In the genomic region with DNA sequence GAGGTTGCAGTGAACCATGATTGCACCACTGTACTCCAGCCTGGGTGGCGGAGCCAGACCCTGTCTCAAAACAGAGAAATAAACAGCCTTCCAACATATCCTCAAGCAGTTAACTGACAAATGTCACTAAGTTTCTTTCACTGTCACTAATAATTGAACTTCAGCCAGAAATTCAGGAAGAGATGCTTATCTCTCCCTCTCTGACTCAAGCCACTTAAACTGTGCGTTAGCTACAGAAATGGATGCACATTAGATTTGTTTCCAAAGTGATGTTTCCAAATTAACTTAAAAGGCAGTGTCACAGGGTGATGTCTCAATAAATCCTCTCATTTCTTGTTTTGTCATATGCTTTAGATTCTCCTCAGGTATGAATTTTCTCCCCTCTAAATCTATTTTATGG, we compare ENCODE assay signal across 1 cellular context.
TF ChIP-seq lines count a peak whose summit lies in the region.

No MANE protein-coding gene starts in this region.

TF ChIP-seq in K562, 482 proteins besides CTCF, POLR2A, EP300 and RAD21 (continued from another document):
- TF ChIP-seq, protein P1, sequence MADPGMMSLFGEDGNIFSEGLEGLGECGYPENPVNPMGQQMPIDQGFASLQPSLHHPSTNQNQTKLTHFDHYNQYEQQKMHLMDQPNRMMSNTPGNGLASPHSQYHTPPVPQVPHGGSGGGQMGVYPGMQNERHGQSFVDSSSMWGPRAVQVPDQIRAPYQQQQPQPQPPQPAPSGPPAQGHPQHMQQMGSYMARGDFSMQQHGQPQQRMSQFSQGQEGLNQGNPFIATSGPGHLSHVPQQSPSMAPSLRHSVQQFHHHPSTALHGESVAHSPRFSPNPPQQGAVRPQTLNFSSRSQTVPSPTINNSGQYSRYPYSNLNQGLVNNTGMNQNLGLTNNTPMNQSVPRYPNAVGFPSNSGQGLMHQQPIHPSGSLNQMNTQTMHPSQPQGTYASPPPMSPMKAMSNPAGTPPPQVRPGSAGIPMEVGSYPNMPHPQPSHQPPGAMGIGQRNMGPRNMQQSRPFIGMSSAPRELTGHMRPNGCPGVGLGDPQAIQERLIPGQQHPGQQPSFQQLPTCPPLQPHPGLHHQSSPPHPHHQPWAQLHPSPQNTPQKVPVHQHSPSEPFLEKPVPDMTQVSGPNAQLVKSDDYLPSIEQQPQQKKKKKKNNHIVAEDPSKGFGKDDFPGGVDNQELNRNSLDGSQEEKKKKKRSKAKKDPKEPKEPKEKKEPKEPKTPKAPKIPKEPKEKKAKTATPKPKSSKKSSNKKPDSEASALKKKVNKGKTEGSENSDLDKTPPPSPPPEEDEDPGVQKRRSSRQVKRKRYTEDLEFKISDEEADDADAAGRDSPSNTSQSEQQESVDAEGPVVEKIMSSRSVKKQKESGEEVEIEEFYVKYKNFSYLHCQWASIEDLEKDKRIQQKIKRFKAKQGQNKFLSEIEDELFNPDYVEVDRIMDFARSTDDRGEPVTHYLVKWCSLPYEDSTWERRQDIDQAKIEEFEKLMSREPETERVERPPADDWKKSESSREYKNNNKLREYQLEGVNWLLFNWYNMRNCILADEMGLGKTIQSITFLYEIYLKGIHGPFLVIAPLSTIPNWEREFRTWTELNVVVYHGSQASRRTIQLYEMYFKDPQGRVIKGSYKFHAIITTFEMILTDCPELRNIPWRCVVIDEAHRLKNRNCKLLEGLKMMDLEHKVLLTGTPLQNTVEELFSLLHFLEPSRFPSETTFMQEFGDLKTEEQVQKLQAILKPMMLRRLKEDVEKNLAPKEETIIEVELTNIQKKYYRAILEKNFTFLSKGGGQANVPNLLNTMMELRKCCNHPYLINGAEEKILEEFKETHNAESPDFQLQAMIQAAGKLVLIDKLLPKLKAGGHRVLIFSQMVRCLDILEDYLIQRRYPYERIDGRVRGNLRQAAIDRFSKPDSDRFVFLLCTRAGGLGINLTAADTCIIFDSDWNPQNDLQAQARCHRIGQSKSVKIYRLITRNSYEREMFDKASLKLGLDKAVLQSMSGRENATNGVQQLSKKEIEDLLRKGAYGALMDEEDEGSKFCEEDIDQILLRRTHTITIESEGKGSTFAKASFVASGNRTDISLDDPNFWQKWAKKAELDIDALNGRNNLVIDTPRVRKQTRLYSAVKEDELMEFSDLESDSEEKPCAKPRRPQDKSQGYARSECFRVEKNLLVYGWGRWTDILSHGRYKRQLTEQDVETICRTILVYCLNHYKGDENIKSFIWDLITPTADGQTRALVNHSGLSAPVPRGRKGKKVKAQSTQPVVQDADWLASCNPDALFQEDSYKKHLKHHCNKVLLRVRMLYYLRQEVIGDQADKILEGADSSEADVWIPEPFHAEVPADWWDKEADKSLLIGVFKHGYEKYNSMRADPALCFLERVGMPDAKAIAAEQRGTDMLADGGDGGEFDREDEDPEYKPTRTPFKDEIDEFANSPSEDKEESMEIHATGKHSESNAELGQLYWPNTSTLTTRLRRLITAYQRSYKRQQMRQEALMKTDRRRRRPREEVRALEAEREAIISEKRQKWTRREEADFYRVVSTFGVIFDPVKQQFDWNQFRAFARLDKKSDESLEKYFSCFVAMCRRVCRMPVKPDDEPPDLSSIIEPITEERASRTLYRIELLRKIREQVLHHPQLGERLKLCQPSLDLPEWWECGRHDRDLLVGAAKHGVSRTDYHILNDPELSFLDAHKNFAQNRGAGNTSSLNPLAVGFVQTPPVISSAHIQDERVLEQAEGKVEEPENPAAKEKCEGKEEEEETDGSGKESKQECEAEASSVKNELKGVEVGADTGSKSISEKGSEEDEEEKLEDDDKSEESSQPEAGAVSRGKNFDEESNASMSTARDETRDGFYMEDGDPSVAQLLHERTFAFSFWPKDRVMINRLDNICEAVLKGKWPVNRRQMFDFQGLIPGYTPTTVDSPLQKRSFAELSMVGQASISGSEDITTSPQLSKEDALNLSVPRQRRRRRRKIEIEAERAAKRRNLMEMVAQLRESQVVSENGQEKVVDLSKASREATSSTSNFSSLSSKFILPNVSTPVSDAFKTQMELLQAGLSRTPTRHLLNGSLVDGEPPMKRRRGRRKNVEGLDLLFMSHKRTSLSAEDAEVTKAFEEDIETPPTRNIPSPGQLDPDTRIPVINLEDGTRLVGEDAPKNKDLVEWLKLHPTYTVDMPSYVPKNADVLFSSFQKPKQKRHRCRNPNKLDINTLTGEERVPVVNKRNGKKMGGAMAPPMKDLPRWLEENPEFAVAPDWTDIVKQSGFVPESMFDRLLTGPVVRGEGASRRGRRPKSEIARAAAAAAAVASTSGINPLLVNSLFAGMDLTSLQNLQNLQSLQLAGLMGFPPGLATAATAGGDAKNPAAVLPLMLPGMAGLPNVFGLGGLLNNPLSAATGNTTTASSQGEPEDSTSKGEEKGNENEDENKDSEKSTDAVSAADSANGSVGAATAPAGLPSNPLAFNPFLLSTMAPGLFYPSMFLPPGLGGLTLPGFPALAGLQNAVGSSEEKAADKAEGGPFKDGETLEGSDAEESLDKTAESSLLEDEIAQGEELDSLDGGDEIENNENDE (IDR thresholded peaks at IDR 0.05; ENCODE audit: low read depth, low read length), result no peak
- TF ChIP-seq SMC3 (conservative IDR thresholded peaks at IDR 0.05; ENCODE audit: insufficient read depth, low read depth, low read length) (no peak), YBX1 (IDR thresholded peaks at IDR 0.05) (no peak), FOSL1 (tag; conservative IDR thresholded peaks at IDR 0.05) (0 out of 2 replicates have a peak, but pooled peaks have one; percentile 20)
